Comparison of ENCODE assay signal across 12 cellular contexts in the genomic region with DNA sequence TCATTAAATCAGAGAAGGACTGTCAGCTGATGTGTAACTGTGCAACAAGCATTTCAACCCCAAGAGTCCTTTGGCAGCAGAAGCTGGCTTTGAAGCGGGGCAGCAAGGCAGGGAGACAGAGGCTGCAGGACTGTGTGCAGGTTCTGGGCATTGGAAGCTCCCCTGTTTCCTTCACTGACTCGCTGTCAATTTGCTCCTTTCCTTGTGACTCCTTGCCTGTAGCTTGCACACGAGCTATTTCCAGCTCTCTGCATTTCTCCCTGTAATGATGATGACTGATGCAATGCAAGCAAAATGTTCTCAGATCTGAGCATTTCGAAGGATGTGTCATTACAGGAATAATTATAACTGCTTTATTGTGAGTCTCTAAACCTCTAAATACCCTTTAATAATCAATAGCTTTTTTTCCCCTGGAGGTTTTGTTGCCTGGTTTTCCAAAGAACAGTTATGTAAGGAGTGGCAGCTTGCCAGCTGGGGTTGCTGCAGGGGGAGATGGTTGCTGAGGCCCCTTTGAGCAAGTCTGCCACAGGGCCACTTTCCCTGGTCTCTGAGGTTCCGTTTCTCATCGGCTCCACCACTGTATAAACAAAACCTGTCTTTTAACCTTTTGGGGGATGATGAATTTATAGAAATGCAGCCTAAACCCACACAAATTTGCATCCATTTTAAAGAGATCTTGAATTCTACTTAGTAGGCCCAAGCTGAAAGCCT. TPM values are rescaled to one million over a fixed set of nuclear protein-coding genes. Genes with fewer than 3 reads are reported as not detected.
A peak's percentile ranks its signal among the peaks of the same experiment; 100 is the strongest.
DNase-seq lines count a peak whose midpoint lies in the region; ATAC-seq and TF ChIP-seq lines count a peak whose summit lies in the region.
"Had no signal": no experiment of that assay in that cellular context is flagged by ENCODE, and none has a peak within 500 bp of the region (broad histone marks: within the 10 kb centered on the region; RNA-seq: fewer than 3 reads in every experiment).

No MANE protein-coding gene starts in this region.

- H4K20me1 ChIP-seq in BLaER1 (no peaks in the 10 kb centered on the region), SU-DHL-6 (ENCODE audit: low read depth, low read length) (no peaks in the 10 kb centered on the region), fibroblast of lung (ENCODE audit: control insufficient read depth, extremely low read depth, insufficient read depth, low read length) (no peaks in the 10 kb centered on the region)

- no peaks in the 10 kb centered on the region for H3K9me2 ChIP-seq in SU-DHL-6 (replicated peaks; ENCODE audit: insufficient read depth, low read length)

- H3K27ac ChIP-seq in BLaER1 (no peak overlapping the region), SU-DHL-6 (ENCODE audit: low read depth, low read length) (peak overlapping the region; percentile 42), fibroblast of lung (ENCODE audit: insufficient read depth, low read length) (no peak overlapping the region), gastroesophageal sphincter (no peak overlapping the region)

- no peak for TF ChIP-seq POLR2A in gastroesophageal sphincter (IDR thresholded peaks at IDR 0.05)

- H3K9ac ChIP-seq in BLaER1 = no peak overlapping the region
- H3K9ac ChIP-seq in SU-DHL-6 (ENCODE audit: low read length) = peak overlapping the region; percentile 29; the same call in 1 of the 2 replicates
- no peak overlapping the region for H3K9ac ChIP-seq in fibroblast of lung (ENCODE audit: insufficient read depth, low read length)

- TF ChIP-seq EP300 in gastroesophageal sphincter (IDR thresholded peaks at IDR 0.05) = no peak

- peak overlapping the region; percentile 48 for H3K4me2 ChIP-seq in BLaER1
- H3K4me2 ChIP-seq in SU-DHL-6 (ENCODE audit: low read depth, low read length, poor library complexity, severe bottlenecking) = peak overlapping the region; percentile 86
- H3K4me2 ChIP-seq in fibroblast of lung (ENCODE audit: extremely low read depth, insufficient read depth, low read length) = no peak overlapping the region

- H3K4me3 ChIP-seq in BLaER1 (no peak overlapping the region), SU-DHL-6 (ENCODE audit: insufficient read depth, low read length, poor library complexity, severe bottlenecking) (no peak overlapping the region), fibroblast of lung (replicated peaks in 1 of 4; ENCODE audit: control extremely low read depth in 1 of 4, insufficient read depth in 1 of 4, low read depth in 3 of 4, low read length in 4 of 4) (no peak overlapping the region), gastroesophageal sphincter (peak overlapping the region in 1 of 2 donors; percentile 37)

- H3K9me3 ChIP-seq in BLaER1 = no peaks in the 10 kb centered on the region
- no peaks in the 10 kb centered on the region for H3K9me3 ChIP-seq in SU-DHL-6 (ENCODE audit: insufficient read depth, low read length)
- no peaks in the 10 kb centered on the region for H3K9me3 ChIP-seq in fibroblast of lung (ENCODE audit: control insufficient read depth, insufficient read depth, low read depth, low read length)
- H3K9me3 ChIP-seq in gastroesophageal sphincter = no peaks in the 10 kb centered on the region

- H3K27me3 ChIP-seq in BLaER1 (no peaks in the 10 kb centered on the region), SU-DHL-6 (ENCODE audit: low read length) (no peaks in the 10 kb centered on the region), fibroblast of lung (ENCODE audit: control insufficient read depth, insufficient read depth, low read length) (no peaks in the 10 kb centered on the region), gastroesophageal sphincter (peaks cover 12% of the 10 kb centered on the region)

- H2AFZ ChIP-seq in SU-DHL-6 (ENCODE audit: low read depth, low read length, severe bottlenecking) (no peak overlapping the region), fibroblast of lung (ENCODE audit: low read length) (no peak overlapping the region)

- H3F3A ChIP-seq in SU-DHL-6 (ENCODE audit: insufficient read depth) = 0 out of 2 replicates have a peak, but pooled peaks cover 11% of the 10 kb centered on the region

- H3K79me2 ChIP-seq in SU-DHL-6 (ENCODE audit: insufficient read depth, low read length) (no peaks in the 10 kb centered on the region), fibroblast of lung (ENCODE audit: control insufficient read depth, insufficient read depth, low read length) (no peaks in the 10 kb centered on the region)

- ATAC-seq in HG02623 (IDR thresholded peaks at IDR 0.05; ENCODE audit: unreplicated experiment) = no peak
- no peak for ATAC-seq in gastroesophageal sphincter
- ATAC-seq: HepG2 had no signal

- H3K36me3 ChIP-seq in BLaER1 = no peaks in the 10 kb centered on the region
- H3K36me3 ChIP-seq in SU-DHL-6 (ENCODE audit: low read length) = no peaks in the 10 kb centered on the region
- no peaks in the 10 kb centered on the region for H3K36me3 ChIP-seq in fibroblast of lung (ENCODE audit: control insufficient read depth, insufficient read depth, low read length)
- no peaks in the 10 kb centered on the region for H3K36me3 ChIP-seq in gastroesophageal sphincter

- peak; percentile 18 to 77 for DNase-seq in fibroblast of lung (ENCODE audit: low read depth in 2 of 2)
- DNase-seq in pons (ENCODE audit: low spot score) = peak; percentile 61
- DNase-seq in NOMO-1 treated with dmso at 0.1 percent for 144 hours (lab: John Stamatoyannopoulos, UW; ENCODE audit: unreplicated experiment) = no peak
- no peak for DNase-seq in stimulated activated naive CD4-positive, alpha-beta T cell treated with Interleukin-2 at 50 U/mL for 16 hours (lab: John Stamatoyannopoulos, UW)
- DNase-seq: DMS 273 treated with DMSO at 0.1 percent for 48 hours, mesendoderm, NCI-H187 treated with DMSO at 0.1 percent for 48 hours had no signal

- H3K4me1 ChIP-seq in BLaER1 = peaks cover 32% of the 10 kb centered on the region
- no peaks in the 10 kb centered on the region for H3K4me1 ChIP-seq in fibroblast of lung (ENCODE audit: control insufficient read depth, extremely low read depth, insufficient read depth, low read length)
- H3K4me1 ChIP-seq in gastroesophageal sphincter = peaks cover 0 to 10% (median 0%) of the 10 kb centered on the region in 3 donors

- TF ChIP-seq CTCF in SU-DHL-6 (IDR thresholded peaks at IDR 0.05; ENCODE audit: insufficient read depth, low read length, poor library complexity, severe bottlenecking) = no peak
- no peak for TF ChIP-seq CTCF in fibroblast of lung (conservative IDR thresholded peaks at IDR 0.05 in 1 of 2, IDR thresholded peaks at IDR 0.05 in 1 of 2; ENCODE audit: low read depth in 1 of 2, low read length in 2 of 2)
- no peak for TF ChIP-seq CTCF in gastroesophageal sphincter (IDR thresholded peaks at IDR 0.05)

- WGBS in gastroesophageal sphincter (ENCODE audit: low coverage in 1 of 2), 2 donors = 43 to 50% methylated on average over 5 to 6 of the region's 6 CpGs

RNA-seq across cellular contexts. Expression of a gene that starts 2.9 kb away (rescaled TPM):
- total RNA-seq in fibroblast of lung (2.1 and 3.6 TPM in 2 replicates), gastroesophageal sphincter (100 to 1,000 TPM; 123 to 541 (median 380) TPM)
- polyA plus RNA-seq in fibroblast of lung = 1.9 and 3.3 TPM in 2 replicates
- 0.85 and 1.3 TPM in 2 replicates for polyA plus RNA-seq in fibroblast of lung (2012)
- not detected in 2 replicates for polyA minus RNA-seq in fibroblast of lung (ENCODE audit: low replicate concordance)
- total RNA-seq: HepG2 had no signal
- polyA plus RNA-seq: HepG2 had no signal

RNA-seq across cellular contexts. Expression of a gene that starts 37.8 kb away (rescaled TPM):
- total RNA-seq in fibroblast of lung (89.1 and 134 TPM in 2 replicates), gastroesophageal sphincter (100 to 1,000 TPM in 1 of 4 donors, 10 to 100 TPM in 3; 63.1 to 472 (median 80.7) TPM)
- 22.0 and 28.9 TPM in 2 replicates for polyA plus RNA-seq in fibroblast of lung
- 22.3 and 28.7 TPM in 2 replicates for polyA plus RNA-seq in fibroblast of lung (2012)
- 12.4 and 14.6 TPM in 2 replicates for polyA minus RNA-seq in fibroblast of lung (ENCODE audit: low replicate concordance)

Comparison
In these comparisons a context has a peak if more than half of its experiments do, and no peak if none do; other contexts are left out.
1. DNase-seq: peak in fibroblast of lung (2 of 2) and pons (single experiment); none in NOMO-1 treated with dmso at 0.1 percent for 144 hours (single experiment) and stimulated activated naive CD4-positive, alpha-beta T cell treated with Interleukin-2 at 50 U/mL for 16 hours (single experiment).
2. RNA of a gene that starts 2.9 kb away (total RNA-seq): 123 to 541 TPM in gastroesophageal sphincter; 2.1 to 3.6 TPM in fibroblast of lung; every median in the first group is over 10 times any median in the second.